ENCODE assay signal across 1 cellular context in the genomic region with DNA sequence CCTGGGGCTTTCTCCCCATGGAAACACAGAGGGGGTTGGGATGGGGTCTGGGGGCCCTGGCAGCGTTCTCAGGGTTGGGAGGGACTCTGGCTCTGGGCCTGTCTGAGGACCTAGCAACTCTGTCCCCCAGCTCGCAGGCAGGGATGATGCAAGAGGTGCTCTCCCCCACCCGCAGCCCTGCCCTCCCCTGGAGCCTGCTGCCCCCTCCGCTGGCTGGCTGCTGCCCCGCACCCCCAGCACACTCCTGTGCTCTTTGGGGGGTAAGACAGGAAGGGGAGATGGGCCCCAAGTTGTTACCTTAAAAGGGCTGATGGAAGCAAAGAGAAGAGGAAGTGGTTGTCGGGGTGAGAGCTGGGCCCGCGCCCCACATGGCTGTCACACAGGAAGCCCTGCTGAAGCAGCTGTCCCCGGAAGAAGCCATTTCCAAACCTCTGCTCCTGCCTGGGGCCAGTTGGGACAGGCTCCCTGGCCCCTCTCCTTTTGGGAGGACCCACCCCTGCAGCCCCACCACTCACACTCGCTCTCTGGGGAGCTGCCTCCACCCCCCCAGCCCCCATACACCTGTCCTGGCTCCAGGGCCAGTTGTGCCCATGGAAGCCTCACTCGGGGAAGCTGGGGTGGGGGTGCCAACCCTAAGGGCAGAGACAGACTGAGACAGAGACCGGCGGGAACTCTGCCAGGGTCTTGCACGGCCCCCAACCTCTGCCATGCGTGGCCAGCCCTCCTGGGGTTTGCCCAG.
TF ChIP-seq lines count a peak whose summit lies in the region.

No MANE protein-coding gene starts in this region.

TF ChIP-seq in HepG2, 621 proteins besides CTCF, POLR2A, EP300 and RAD21:
- TF ChIP-seq TAF15 (IDR thresholded peaks at IDR 0.05; ENCODE audit: low read depth, low read length, poor library complexity, severe bottlenecking) (no peak), ZSCAN25 (CRISPR knock-in tag; IDR thresholded peaks at IDR 0.05) (peak; percentile 55; the same call in 1 of the 2 replicates), ZNF121 (CRISPR knock-in tag; IDR thresholded peaks at IDR 0.05) (peak; percentile 59), ZBTB39 (CRISPR knock-in tag; IDR thresholded peaks at IDR 0.05) (0 out of 2 replicates have a peak, but pooled peaks have one; percentile 25), AGO2 (optimal IDR thresholded peaks at IDR 0.05; ENCODE audit: low read depth, low read length) (peak; percentile 11), KLF12 (CRISPR knock-in tag; IDR thresholded peaks at IDR 0.05; ENCODE audit: borderline replicate concordance) (no peak), MZF1 (CRISPR knock-in tag; IDR thresholded peaks at IDR 0.05; ENCODE audit: borderline replicate concordance) (no peak), CHD4 (IDR thresholded peaks at IDR 0.05; ENCODE audit: borderline replicate concordance, low read length) (no peak), CEBPG (CRISPR knock-in tag; IDR thresholded peaks at IDR 0.05) (peak; percentile 54; the same call in 1 of the 2 replicates), HNF4G (IDR thresholded peaks at IDR 0.05; ENCODE audit: borderline replicate concordance, low read depth, low read length) (no peak), HNF4G (CRISPR knock-in tag; IDR thresholded peaks at IDR 0.05; ENCODE audit: borderline replicate concordance, low read depth) (no peak), ATF7-NPFF (CRISPR knock-in tag; IDR thresholded peaks at IDR 0.05; ENCODE audit: low read depth) (no peak), MTA3 (CRISPR knock-in tag; IDR thresholded peaks at IDR 0.05) (no peak), MAFF (IDR thresholded peaks at IDR 0.05; ENCODE audit: low read depth, low read length) (no peak), CEBPB (IDR thresholded peaks at IDR 0.05; ENCODE audit: borderline replicate concordance, low read depth, low read length) (0 out of 2 replicates have a peak, but pooled peaks have one; percentile 31)
- TF ChIP-seq, protein P1, sequence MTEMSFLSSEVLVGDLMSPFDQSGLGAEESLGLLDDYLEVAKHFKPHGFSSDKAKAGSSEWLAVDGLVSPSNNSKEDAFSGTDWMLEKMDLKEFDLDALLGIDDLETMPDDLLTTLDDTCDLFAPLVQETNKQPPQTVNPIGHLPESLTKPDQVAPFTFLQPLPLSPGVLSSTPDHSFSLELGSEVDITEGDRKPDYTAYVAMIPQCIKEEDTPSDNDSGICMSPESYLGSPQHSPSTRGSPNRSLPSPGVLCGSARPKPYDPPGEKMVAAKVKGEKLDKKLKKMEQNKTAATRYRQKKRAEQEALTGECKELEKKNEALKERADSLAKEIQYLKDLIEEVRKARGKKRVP (CRISPR knock-in tag; IDR thresholded peaks at IDR 0.05) = peak in 1 of 2 experiments; percentile 75; a peak in 2 of 4 replicates
- TF ChIP-seq, protein P2, sequence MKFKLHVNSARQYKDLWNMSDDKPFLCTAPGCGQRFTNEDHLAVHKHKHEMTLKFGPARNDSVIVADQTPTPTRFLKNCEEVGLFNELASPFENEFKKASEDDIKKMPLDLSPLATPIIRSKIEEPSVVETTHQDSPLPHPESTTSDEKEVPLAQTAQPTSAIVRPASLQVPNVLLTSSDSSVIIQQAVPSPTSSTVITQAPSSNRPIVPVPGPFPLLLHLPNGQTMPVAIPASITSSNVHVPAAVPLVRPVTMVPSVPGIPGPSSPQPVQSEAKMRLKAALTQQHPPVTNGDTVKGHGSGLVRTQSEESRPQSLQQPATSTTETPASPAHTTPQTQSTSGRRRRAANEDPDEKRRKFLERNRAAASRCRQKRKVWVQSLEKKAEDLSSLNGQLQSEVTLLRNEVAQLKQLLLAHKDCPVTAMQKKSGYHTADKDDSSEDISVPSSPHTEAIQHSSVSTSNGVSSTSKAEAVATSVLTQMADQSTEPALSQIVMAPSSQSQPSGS (CRISPR knock-in tag; IDR thresholded peaks at IDR 0.05) = no peak
- TF ChIP-seq, protein P3, sequence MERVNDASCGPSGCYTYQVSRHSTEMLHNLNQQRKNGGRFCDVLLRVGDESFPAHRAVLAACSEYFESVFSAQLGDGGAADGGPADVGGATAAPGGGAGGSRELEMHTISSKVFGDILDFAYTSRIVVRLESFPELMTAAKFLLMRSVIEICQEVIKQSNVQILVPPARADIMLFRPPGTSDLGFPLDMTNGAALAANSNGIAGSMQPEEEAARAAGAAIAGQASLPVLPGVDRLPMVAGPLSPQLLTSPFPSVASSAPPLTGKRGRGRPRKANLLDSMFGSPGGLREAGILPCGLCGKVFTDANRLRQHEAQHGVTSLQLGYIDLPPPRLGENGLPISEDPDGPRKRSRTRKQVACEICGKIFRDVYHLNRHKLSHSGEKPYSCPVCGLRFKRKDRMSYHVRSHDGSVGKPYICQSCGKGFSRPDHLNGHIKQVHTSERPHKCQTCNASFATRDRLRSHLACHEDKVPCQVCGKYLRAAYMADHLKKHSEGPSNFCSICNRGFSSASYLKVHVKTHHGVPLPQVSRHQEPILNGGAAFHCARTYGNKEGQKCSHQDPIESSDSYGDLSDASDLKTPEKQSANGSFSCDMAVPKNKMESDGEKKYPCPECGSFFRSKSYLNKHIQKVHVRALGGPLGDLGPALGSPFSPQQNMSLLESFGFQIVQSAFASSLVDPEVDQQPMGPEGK (CRISPR knock-in tag; IDR thresholded peaks at IDR 0.05) = 0 out of 2 replicates have a peak, but pooled peaks have one; percentile 9
- TF ChIP-seq, protein P4, sequence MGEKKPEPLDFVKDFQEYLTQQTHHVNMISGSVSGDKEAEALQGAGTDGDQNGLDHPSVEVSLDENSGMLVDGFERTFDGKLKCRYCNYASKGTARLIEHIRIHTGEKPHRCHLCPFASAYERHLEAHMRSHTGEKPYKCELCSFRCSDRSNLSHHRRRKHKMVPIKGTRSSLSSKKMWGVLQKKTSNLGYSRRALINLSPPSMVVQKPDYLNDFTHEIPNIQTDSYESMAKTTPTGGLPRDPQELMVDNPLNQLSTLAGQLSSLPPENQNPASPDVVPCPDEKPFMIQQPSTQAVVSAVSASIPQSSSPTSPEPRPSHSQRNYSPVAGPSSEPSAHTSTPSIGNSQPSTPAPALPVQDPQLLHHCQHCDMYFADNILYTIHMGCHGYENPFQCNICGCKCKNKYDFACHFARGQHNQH (CRISPR knock-in tag; IDR thresholded peaks at IDR 0.05) = 0 out of 2 replicates have a peak, but pooled peaks have one; percentile 12
- TF ChIP-seq, protein P5, sequence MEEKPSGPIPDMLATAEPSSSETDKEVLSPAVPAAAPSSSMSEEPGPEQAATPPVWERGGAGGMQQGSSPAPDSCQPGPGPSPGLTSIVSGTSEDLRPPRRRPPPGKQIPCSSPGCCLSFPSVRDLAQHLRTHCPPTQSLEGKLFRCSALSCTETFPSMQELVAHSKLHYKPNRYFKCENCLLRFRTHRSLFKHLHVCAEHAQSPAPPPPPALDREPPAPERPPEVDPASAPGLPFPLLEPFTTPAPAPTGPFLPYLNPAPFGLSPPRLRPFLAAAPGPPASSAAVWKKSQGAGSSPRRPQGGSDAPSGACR (CRISPR knock-in tag; IDR thresholded peaks at IDR 0.05) = 0 out of 2 replicates have a peak, but pooled peaks have one; percentile 46
- TF ChIP-seq, protein P6, sequence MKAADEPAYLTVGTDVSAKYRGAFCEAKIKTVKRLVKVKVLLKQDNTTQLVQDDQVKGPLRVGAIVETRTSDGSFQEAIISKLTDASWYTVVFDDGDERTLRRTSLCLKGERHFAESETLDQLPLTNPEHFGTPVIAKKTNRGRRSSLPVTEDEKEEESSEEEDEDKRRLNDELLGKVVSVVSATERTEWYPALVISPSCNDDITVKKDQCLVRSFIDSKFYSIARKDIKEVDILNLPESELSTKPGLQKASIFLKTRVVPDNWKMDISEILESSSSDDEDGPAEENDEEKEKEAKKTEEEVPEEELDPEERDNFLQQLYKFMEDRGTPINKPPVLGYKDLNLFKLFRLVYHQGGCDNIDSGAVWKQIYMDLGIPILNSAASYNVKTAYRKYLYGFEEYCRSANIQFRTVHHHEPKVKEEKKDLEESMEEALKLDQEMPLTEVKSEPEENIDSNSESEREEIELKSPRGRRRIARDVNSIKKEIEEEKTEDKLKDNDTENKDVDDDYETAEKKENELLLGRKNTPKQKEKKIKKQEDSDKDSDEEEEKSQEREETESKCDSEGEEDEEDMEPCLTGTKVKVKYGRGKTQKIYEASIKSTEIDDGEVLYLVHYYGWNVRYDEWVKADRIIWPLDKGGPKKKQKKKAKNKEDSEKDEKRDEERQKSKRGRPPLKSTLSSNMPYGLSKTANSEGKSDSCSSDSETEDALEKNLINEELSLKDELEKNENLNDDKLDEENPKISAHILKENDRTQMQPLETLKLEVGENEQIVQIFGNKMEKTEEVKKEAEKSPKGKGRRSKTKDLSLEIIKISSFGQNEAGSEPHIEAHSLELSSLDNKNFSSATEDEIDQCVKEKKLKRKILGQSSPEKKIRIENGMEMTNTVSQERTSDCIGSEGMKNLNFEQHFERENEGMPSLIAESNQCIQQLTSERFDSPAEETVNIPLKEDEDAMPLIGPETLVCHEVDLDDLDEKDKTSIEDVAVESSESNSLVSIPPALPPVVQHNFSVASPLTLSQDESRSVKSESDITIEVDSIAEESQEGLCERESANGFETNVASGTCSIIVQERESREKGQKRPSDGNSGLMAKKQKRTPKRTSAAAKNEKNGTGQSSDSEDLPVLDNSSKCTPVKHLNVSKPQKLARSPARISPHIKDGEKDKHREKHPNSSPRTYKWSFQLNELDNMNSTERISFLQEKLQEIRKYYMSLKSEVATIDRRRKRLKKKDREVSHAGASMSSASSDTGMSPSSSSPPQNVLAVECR (CRISPR knock-in tag; IDR thresholded peaks at IDR 0.05; ENCODE audit: borderline replicate concordance) = peak; percentile 33; the same call in 1 of the 2 replicates
